13 cellular contexts compared by ENCODE assay signal in the genomic region with DNA sequence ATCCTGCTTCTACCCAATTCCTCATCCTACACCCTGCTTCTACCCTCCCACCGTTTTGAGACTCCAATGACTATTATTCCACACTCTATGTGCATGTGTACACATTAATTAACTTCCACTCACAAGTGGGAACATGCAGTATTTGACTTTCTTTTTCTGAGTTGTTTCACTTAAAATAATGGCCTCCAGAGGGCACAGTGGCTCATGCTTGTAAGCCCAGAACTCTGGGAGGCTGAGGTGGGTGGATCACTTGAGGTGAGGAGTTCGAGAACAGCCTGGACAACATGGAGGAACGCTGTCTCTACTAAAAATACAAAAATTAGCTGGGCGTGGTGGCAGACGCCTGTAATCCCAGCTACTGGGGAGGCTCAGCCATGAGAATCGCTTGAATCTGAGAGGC.
A peak's percentile ranks its signal among the peaks of the same experiment; 100 is the strongest.
DNase-seq lines count a peak whose midpoint lies in the region; ATAC-seq and TF ChIP-seq lines count a peak whose summit lies in the region.
"Had no signal": no experiment of that assay in that cellular context is flagged by ENCODE, and none has a peak within 500 bp of the region (broad histone marks: within the 10 kb centered on the region; RNA-seq: fewer than 3 reads in every experiment).

No MANE protein-coding gene starts in this region.

- H3K27me3 Mint-ChIP-seq in Calu3 (ENCODE audit: unreplicated experiment): no peaks in the 10 kb centered on the region
- no peaks in the 10 kb centered on the region for H3K27me3 Mint-ChIP-seq in GM23338 (ENCODE audit: insufficient read depth, low read depth, poor library complexity)
- H3K27me3 Mint-ChIP-seq in activated CD4-positive, alpha-beta memory T cell treated with anti-CD3 and anti-CD28 coated beads for 36 hours: no peaks in the 10 kb centered on the region
- H3K27me3 Mint-ChIP-seq in activated T-cell treated with anti-CD3 and anti-CD28 coated beads, Interleukin-2, amount 50 U/mL, for 24 hours: no peaks in the 10 kb centered on the region
- H3K27me3 Mint-ChIP-seq: naive B cell had no signal

- H3F3A ChIP-seq in GM23338 (replicated peaks; ENCODE audit: low read depth): no peaks in the 10 kb centered on the region

- H4K20me1 ChIP-seq in GM23338 (replicated peaks; ENCODE audit: insufficient read depth): no peaks in the 10 kb centered on the region

- BruUV-seq in Calu3 (replicated peaks; lab: Mats Ljungman, UMichigan): no TSS peak

- no peaks in the 10 kb centered on the region for H3K9me3 Mint-ChIP-seq in Calu3 (ENCODE audit: low read depth, unreplicated experiment)
- no peaks in the 10 kb centered on the region for H3K9me3 Mint-ChIP-seq in GM23338
- H3K9me3 Mint-ChIP-seq in activated CD4-positive, alpha-beta memory T cell treated with anti-CD3 and anti-CD28 coated beads for 36 hours: no peaks in the 10 kb centered on the region
- H3K9me3 Mint-ChIP-seq in activated T-cell treated with anti-CD3 and anti-CD28 coated beads, Interleukin-2, amount 50 U/mL, for 24 hours: no peaks in the 10 kb centered on the region
- H3K9me3 Mint-ChIP-seq: activated T-cell treated with anti-CD3 and anti-CD28 coated beads, Interleukin-2, amount 50 U/mL, for 72 hours had no signal

- no peaks in the 10 kb centered on the region for H3K79me2 ChIP-seq in GM23338 (replicated peaks; ENCODE audit: insufficient read depth)

- H3K4me3 Mint-ChIP-seq in Calu3 (ENCODE audit: low read depth, unreplicated experiment) (no peak overlapping the region), GM23338 (no peak overlapping the region)
- no peak overlapping the region for H3K4me3 Mint-ChIP-seq in activated CD4-positive, alpha-beta memory T cell treated with anti-CD3 and anti-CD28 coated beads for 36 hours
- H3K4me3 Mint-ChIP-seq in activated T-cell treated with anti-CD3 and anti-CD28 coated beads, Interleukin-2, amount 50 U/mL, for 24 hours: no peak overlapping the region
- H3K4me3 Mint-ChIP-seq: activated T-cell treated with anti-CD3 and anti-CD28 coated beads, Interleukin-2, amount 50 U/mL, for 72 hours; naive B cell had no signal

- TF ChIP-seq CTCF in Calu3 (IDR thresholded peaks at IDR 0.05; ENCODE audit: unreplicated experiment) (no peak), GM23338 (conservative IDR thresholded peaks at IDR 0.05; ENCODE audit: low read depth in 2 of 2) (peak; percentile 61 to 66), fibroblast of the aortic adventitia (IDR thresholded peaks at IDR 0.05; ENCODE audit: insufficient read depth, low read length) (peak; percentile 1), coronary artery (IDR thresholded peaks at IDR 0.05) (no peak)

- H3K9me2 ChIP-seq in GM23338 (ENCODE audit: insufficient read depth): no peaks in the 10 kb centered on the region

- peak; percentile 2 for DNase-seq in Calu3
- DNase-seq in GM23338 (ENCODE audit: low spot score): peak; percentile 62
- peak; percentile 32 for DNase-seq in RKO (ENCODE audit: low spot score)
- no peak for DNase-seq in fibroblast of the aortic adventitia (ENCODE audit: low read depth)
- no peak for DNase-seq in coronary artery (ENCODE audit: low spot score)
- no peak for DNase-seq in activated CD4-positive, alpha-beta memory T cell treated with anti-CD3 and anti-CD28 coated beads for 36 hours
- DNase-seq in activated T-cell treated with anti-CD3 and anti-CD28 coated beads, Interleukin-2, amount 50 U/mL, for 24 hours: no peak
- DNase-seq: DMS79, hippocampal formation, naive B cell, NCI-H446 treated with DMSO at 0.1 percent for 48 hours had no signal

- no peaks in the 10 kb centered on the region for H3K27me3 ChIP-seq in GM23338 (ENCODE audit: insufficient read depth)

- H3K27ac Mint-ChIP-seq in Calu3 (ENCODE audit: unreplicated experiment) (no peak overlapping the region), GM23338 (no peak overlapping the region)
- H3K27ac Mint-ChIP-seq in activated CD4-positive, alpha-beta memory T cell treated with anti-CD3 and anti-CD28 coated beads for 36 hours: no peak overlapping the region
- no peak overlapping the region for H3K27ac Mint-ChIP-seq in activated T-cell treated with anti-CD3 and anti-CD28 coated beads, Interleukin-2, amount 50 U/mL, for 24 hours
- H3K27ac Mint-ChIP-seq: activated T-cell treated with anti-CD3 and anti-CD28 coated beads, Interleukin-2, amount 50 U/mL, for 72 hours; naive B cell had no signal

- POLR2A ChIA-PET in activated CD4-positive, alpha-beta memory T cell treated with anti-CD3 and anti-CD28 coated beads for 36 hours (lab: Charles Lee): no interaction called here

- H3K4me2 ChIP-seq in GM23338: no peak overlapping the region

- no peaks in the 10 kb centered on the region for H3K36me3 ChIP-seq in GM23338 (ENCODE audit: insufficient read depth)

- H2AFZ ChIP-seq in GM23338: no peak overlapping the region

- CTCF ChIA-PET in Calu3 (lab: Charles Lee): no interaction called here
- CTCF ChIA-PET in activated CD4-positive, alpha-beta memory T cell treated with anti-CD3 and anti-CD28 coated beads for 36 hours (lab: Charles Lee): no interaction called here

- intact Hi-C loops in Calu3 (cut with micrococcal nuclease; ENCODE audit: unreplicated experiment): loop anchor here (5.0 kb wide), 1 partner anchor 341 kb away; no protein-coding TSS in a partner anchor
- intact Hi-C loops in activated CD4-positive, alpha-beta memory T cell treated with anti-CD3 and anti-CD28 coated beads for 36 hours (cut with micrococcal nuclease): loop anchor here (1.0 kb wide), 1 partner anchor 865 kb away; no protein-coding TSS in a partner anchor

- H3K4me3 ChIP-seq in GM23338 (no peak overlapping the region), fibroblast of the aortic adventitia (ENCODE audit: low read depth, low read length) (no peak overlapping the region), coronary artery (no peak overlapping the region)

- ATAC-seq in GM23338 (no peak), HG02970 (IDR thresholded peaks at IDR 0.05; ENCODE audit: low FRiP score, unreplicated experiment) (no peak)
- ATAC-seq: activated T-cell treated with anti-CD3 and anti-CD28 coated beads, Interleukin-2, amount 50 U/mL, for 72 hours had no signal

- no peak overlapping the region for H3K27ac ChIP-seq in GM23338 (ENCODE audit: low read depth)
- H3K27ac ChIP-seq in coronary artery: no peak overlapping the region

- H3K4me1 Mint-ChIP-seq in Calu3 (ENCODE audit: low read depth, unreplicated experiment): peaks cover 10% of the 10 kb centered on the region
- peaks cover 3% of the 10 kb centered on the region; the same call in 1 of the 3 replicates for H3K4me1 Mint-ChIP-seq in GM23338
- H3K4me1 Mint-ChIP-seq in activated CD4-positive, alpha-beta memory T cell treated with anti-CD3 and anti-CD28 coated beads for 36 hours (ENCODE audit: low read depth): no peaks in the 10 kb centered on the region
- H3K4me1 Mint-ChIP-seq in activated T-cell treated with anti-CD3 and anti-CD28 coated beads, Interleukin-2, amount 50 U/mL, for 24 hours (ENCODE audit: low read depth): no peaks in the 10 kb centered on the region

- no peaks in the 10 kb centered on the region for H3K4me1 ChIP-seq in GM23338 (ENCODE audit: insufficient read depth)

- H3K36me3 Mint-ChIP-seq in Calu3 (ENCODE audit: insufficient read depth, unreplicated experiment): no peaks in the 10 kb centered on the region
- H3K36me3 Mint-ChIP-seq in GM23338 (ENCODE audit: low read depth): no peaks in the 10 kb centered on the region
- peaks cover 9% of the 10 kb centered on the region for H3K36me3 Mint-ChIP-seq in activated CD4-positive, alpha-beta memory T cell treated with anti-CD3 and anti-CD28 coated beads for 36 hours
- peaks cover 30% of the 10 kb centered on the region for H3K36me3 Mint-ChIP-seq in activated T-cell treated with anti-CD3 and anti-CD28 coated beads, Interleukin-2, amount 50 U/mL, for 24 hours (ENCODE audit: low read depth)

TF ChIP-seq in GM23338, 12 proteins besides CTCF, POLR2A, EP300 and RAD21 (continues in another document):
- no peak for TF ChIP-seq NANOG (IDR thresholded peaks at IDR 0.05; ENCODE audit: borderline replicate concordance)
- no peak for TF ChIP-seq POLR2AphosphoS5 (IDR thresholded peaks at IDR 0.05; ENCODE audit: low read depth)
- TF ChIP-seq JUNB (IDR thresholded peaks at IDR 0.05; ENCODE audit: unreplicated experiment): no peak
- no peak for TF ChIP-seq ZNF331 (CRISPR knock-in tag; IDR thresholded peaks at IDR 0.05; ENCODE audit: low read depth)
- no peak for TF ChIP-seq EZH2 (IDR thresholded peaks at IDR 0.05; ENCODE audit: low read depth, unreplicated experiment)

Comparison
In these comparisons a context has a peak if more than half of its experiments do, and no peak if none do; other contexts are left out.
1. DNase-seq: peak in Calu3 (single experiment), GM23338 (single experiment) and RKO (single experiment); none in fibroblast of the aortic adventitia (single experiment), coronary artery (single experiment), activated CD4-positive, alpha-beta memory T cell treated with anti-CD3 and anti-CD28 coated beads for 36 hours (single experiment) and activated T-cell treated with anti-CD3 and anti-CD28 coated beads, Interleukin-2, amount 50 U/mL, for 24 hours (single experiment).
2. CTCF ChIP-seq: peak in GM23338 (2 of 2) and fibroblast of the aortic adventitia (single experiment); none in Calu3 (single experiment) and coronary artery (single experiment).